ENCODE assay signal across 17 cellular contexts in genomic region chr1:29502901-29503300, GRCh38.
DNase-seq lines count a peak whose midpoint lies in the region; ATAC-seq and TF ChIP-seq lines count a peak whose summit lies in the region.
"Had no signal": no experiment of that assay in that cellular context is flagged by ENCODE, and none has a peak within 500 bp of the region (broad histone marks: within the 10 kb centered on the region; RNA-seq: fewer than 3 reads in every experiment).

No MANE protein-coding gene starts in this region.

- peaks cover 0 to 11% (median 4%) of the 10 kb centered on the region in 4 donors for H3K4me1 ChIP-seq in stomach
- H3K4me1 ChIP-seq: A549 had no signal

- H3K27me3 ChIP-seq in stomach: peaks cover 0 to 49% (median 4%) of the 10 kb centered on the region in 3 donors

- H3K36me3 ChIP-seq in stomach: no peaks in the 10 kb centered on the region

- intact Hi-C loops in stomach (cut with DNase I; ENCODE audit: low total_unique reads): no loop called here

- ATAC-seq in HG03039 (IDR thresholded peaks at IDR 0.05; ENCODE audit: unreplicated experiment): no peak
- ATAC-seq: A549; CD8-positive, alpha-beta T cell; GM12878; Right ventricle myocardium inferior had no signal

- H3K27ac ChIP-seq in coronary artery: no peak overlapping the region
- H3K27ac ChIP-seq in stomach: no peak overlapping the region
- H3K27ac ChIP-seq: A549, KMS-11 had no signal

- no peak for TF ChIP-seq POLR2A in stomach (IDR thresholded peaks at IDR 0.05)

- TF ChIP-seq CTCF in coronary artery (IDR thresholded peaks at IDR 0.05) (no peak), neural crest cell (conservative IDR thresholded peaks at IDR 0.05) (no peak), stomach (IDR thresholded peaks at IDR 0.05) (no peak)

- TF ChIP-seq EP300 in stomach (IDR thresholded peaks at IDR 0.05): no peak

- 46 to 68% (median 63%) methylated on average over 6 of the region's 6 CpGs for WGBS in stomach, 5 donors

- no peaks in the 10 kb centered on the region for H3K36me3 Mint-ChIP-seq in neural crest cell (ENCODE audit: low read depth)
- H3K36me3 Mint-ChIP-seq: CD8-positive, alpha-beta T cell had no signal

- no peaks in the 10 kb centered on the region for H3K9me3 ChIP-seq in stomach
- H3K9me3 ChIP-seq: A549 had no signal

- H3K4me3 ChIP-seq in coronary artery: no peak overlapping the region
- no peak overlapping the region for H3K4me3 ChIP-seq in stomach
- H3K4me3 ChIP-seq: A549, GM12878 had no signal

- DNase-seq in activated CD8-positive, alpha-beta memory T cell treated with anti-CD3 and anti-CD28 coated beads, Interleukin-2, amount 50 U/mL, for 48 hours: peak; percentile 22
- no peak for DNase-seq in activated CD8-positive, alpha-beta memory T cell treated with anti-CD3 and anti-CD28 coated beads, Interleukin-2, amount 50 U/mL, for 4 hours
- peak; percentile 14 for DNase-seq in coronary artery (ENCODE audit: low spot score)
- no peak for DNase-seq in neural crest cell (ENCODE audit: low read depth, low spot score)
- DNase-seq in stomach: peak; percentile 2
- no peak for DNase-seq in amygdala (lab: John Stamatoyannopoulos, UW)
- DNase-seq in hepatic stellate cell (ENCODE audit: low spot score): no peak
- DNase-seq: CD8-positive, alpha-beta T cell; EL; GOT3; MV-4-11; NCI-H446 treated with DMSO at 0.1 percent for 48 hours had no signal

- H3K27me3 Mint-ChIP-seq in neural crest cell (ENCODE audit: low read depth): peaks cover 3% of the 10 kb centered on the region

- H3K27ac Mint-ChIP-seq in neural crest cell (ENCODE audit: unreplicated experiment): peak overlapping the region; percentile 85
- H3K27ac Mint-ChIP-seq: CD8-positive, alpha-beta T cell had no signal

- peaks cover 34% of the 10 kb centered on the region for H3K4me1 Mint-ChIP-seq in neural crest cell

- H3K4me3 Mint-ChIP-seq in neural crest cell: no peak overlapping the region
- H3K4me3 Mint-ChIP-seq: CD8-positive, alpha-beta T cell had no signal

- H3K9me3 Mint-ChIP-seq in neural crest cell: no peaks in the 10 kb centered on the region
- H3K9me3 Mint-ChIP-seq: CD8-positive, alpha-beta T cell had no signal

Comparison
In these comparisons a context has a peak if more than half of its experiments do, and no peak if none do; other contexts are left out.
1. DNase-seq: peak in activated CD8-positive, alpha-beta memory T cell treated with anti-CD3 and anti-CD28 coated beads, Interleukin-2, amount 50 U/mL, for 48 hours (single experiment), coronary artery (single experiment) and stomach (single experiment); none in activated CD8-positive, alpha-beta memory T cell treated with anti-CD3 and anti-CD28 coated beads, Interleukin-2, amount 50 U/mL, for 4 hours (single experiment), neural crest cell (single experiment), amygdala (0 of 56) and hepatic stellate cell (single experiment).